In the genomic region with DNA sequence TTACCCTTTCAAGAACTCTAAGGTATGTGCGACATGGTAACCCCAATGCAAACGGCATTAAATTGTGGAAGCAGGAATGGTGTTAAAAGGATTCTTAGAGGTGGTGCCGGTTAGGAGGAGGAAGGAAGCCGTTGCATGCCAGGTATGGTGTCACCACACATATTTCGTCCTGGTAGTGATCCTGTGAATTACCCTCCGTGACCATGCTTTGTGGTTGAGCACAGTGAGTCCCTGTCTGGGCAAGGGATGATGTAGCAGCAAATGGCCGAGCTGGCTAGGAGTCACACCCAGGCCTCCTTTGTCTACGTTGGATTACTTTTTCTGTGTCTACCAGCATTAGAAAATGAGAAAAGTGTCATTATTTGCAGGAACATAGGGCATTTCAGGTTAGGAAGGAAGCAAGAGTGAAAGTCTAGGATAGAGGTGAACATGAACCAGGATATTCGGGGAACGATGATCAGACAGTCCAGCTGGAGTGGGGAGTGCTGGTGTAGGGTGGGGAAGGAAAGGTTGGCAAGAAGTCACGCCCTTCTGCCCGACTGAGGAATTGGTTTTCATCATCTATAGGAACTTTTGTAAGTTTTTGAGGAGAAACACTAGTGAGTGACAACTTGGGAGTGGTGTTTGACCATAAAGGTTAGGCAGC, we compare ENCODE assay signal across 13 cellular contexts.
A peak's percentile ranks its signal among the peaks of the same experiment; 100 is the strongest.
DNase-seq lines count a peak whose midpoint lies in the region; ATAC-seq and FAIRE-seq lines count a peak whose summit lies in the region.
"Had no signal": no experiment of that assay in that cellular context is flagged by ENCODE, and none has a peak within 500 bp of the region (broad histone marks: within the 10 kb centered on the region; RNA-seq: fewer than 3 reads in every experiment).

No MANE protein-coding gene starts in this region.

- no peaks in the 10 kb centered on the region for H3K27me3 Mint-ChIP-seq in activated naive CD4-positive, alpha-beta T cell treated with anti-CD3 and anti-CD28 coated beads for 36 hours (ENCODE audit: low read depth)
- H3K27me3 Mint-ChIP-seq in effector memory CD8-positive, alpha-beta T cell, result no peaks in the 10 kb centered on the region

- no peak overlapping the region for H3K4me3 ChIP-seq in trophoblast cell (ENCODE audit: low read depth, low read length)
- H3K4me3 ChIP-seq: right atrium auricular region, thyroid gland had no signal

- no peak overlapping the region for H3K4me3 Mint-ChIP-seq in activated naive CD4-positive, alpha-beta T cell treated with anti-CD3 and anti-CD28 coated beads for 36 hours
- H3K4me3 Mint-ChIP-seq in effector memory CD8-positive, alpha-beta T cell, result peak overlapping the region; percentile 18 to 28

- H3K36me3 Mint-ChIP-seq in activated naive CD4-positive, alpha-beta T cell treated with anti-CD3 and anti-CD28 coated beads for 36 hours (ENCODE audit: low read depth), result no peaks in the 10 kb centered on the region
- H3K36me3 Mint-ChIP-seq in effector memory CD8-positive, alpha-beta T cell (ENCODE audit: insufficient read depth), result no peaks in the 10 kb centered on the region

- H2AK5ac ChIP-seq in trophoblast cell (ENCODE audit: low read length), result peak overlapping the region; percentile 24

- no peaks in the 10 kb centered on the region for H3K27me3 ChIP-seq in trophoblast cell (ENCODE audit: insufficient read depth, low read length)
- H3K27me3 ChIP-seq: right atrium auricular region, thyroid gland had no signal

- H2BK12ac ChIP-seq in trophoblast cell (ENCODE audit: low read length), result no peak overlapping the region

- H3K4ac ChIP-seq in trophoblast cell (ENCODE audit: low read depth, low read length), result no peak overlapping the region

- no peaks in the 10 kb centered on the region for H3K36me3 ChIP-seq in trophoblast cell (ENCODE audit: control insufficient read depth in 1 of 2, insufficient read depth in 2 of 2, low read length in 2 of 2)
- H3K36me3 ChIP-seq: right atrium auricular region, thyroid gland had no signal

- no peak overlapping the region for H4K91ac ChIP-seq in trophoblast cell (ENCODE audit: low read depth, low read length)

- no peak overlapping the region for H3K23ac ChIP-seq in trophoblast cell (ENCODE audit: low read length)

- no CpG with 5 or more reads among the region's 12 CpGs for WGBS in trophoblast cell (ENCODE audit: extremely low coverage, insufficient coverage, insufficient read length)

- no peak overlapping the region for H4K12ac ChIP-seq in trophoblast cell (ENCODE audit: low read depth, low read length)

- CTCF ChIA-PET in activated naive CD4-positive, alpha-beta T cell treated with anti-CD3 and anti-CD28 coated beads for 36 hours (lab: Charles Lee), result interaction anchor here (1.4 to 1.6 kb wide), 4 partner anchors 112 to 170 kb away, joined by 3 to 4 read pairs (median 4); no protein-coding TSS in a partner anchor

- H3K79me1 ChIP-seq in trophoblast cell (ENCODE audit: low read length), result no peaks in the 10 kb centered on the region

- no peak overlapping the region for H2BK5ac ChIP-seq in trophoblast cell (ENCODE audit: low read depth, low read length, poor library complexity)

- no peaks in the 10 kb centered on the region for H3K9me3 Mint-ChIP-seq in activated naive CD4-positive, alpha-beta T cell treated with anti-CD3 and anti-CD28 coated beads for 36 hours
- H3K9me3 Mint-ChIP-seq in effector memory CD8-positive, alpha-beta T cell, result no peaks in the 10 kb centered on the region

- H3K79me2 ChIP-seq in trophoblast cell (ENCODE audit: control insufficient read depth, insufficient read depth, low read length, poor library complexity), result no peaks in the 10 kb centered on the region

- H3K9me3 ChIP-seq in trophoblast cell (ENCODE audit: insufficient read depth, low read depth, low read length), result no peaks in the 10 kb centered on the region
- H3K9me3 ChIP-seq: right atrium auricular region, thyroid gland had no signal

- no peak overlapping the region for H4K8ac ChIP-seq in trophoblast cell (ENCODE audit: low read depth, low read length)

- DNase-seq in activated naive CD4-positive, alpha-beta T cell treated with anti-CD3 and anti-CD28 coated beads for 36 hours, result no peak
- no peak for DNase-seq in activated naive CD4-positive, alpha-beta T cell (lab: John Stamatoyannopoulos, UW)
- peak; percentile 92 for DNase-seq in RCC 7860 (ENCODE audit: low spot score)
- DNase-seq in effector memory CD8-positive, alpha-beta T cell, result no peak
- no peak for DNase-seq in trophoblast cell
- no peak for DNase-seq in NCI-H748 treated with DMSO at 0.1 percent for 48 hours (lab: John Stamatoyannopoulos, UW)
- DNase-seq: activated gamma-delta T cell; effector CD8-positive, alpha-beta T cell; NCI-H2107; thyroid gland had no signal

- H3K9ac ChIP-seq in trophoblast cell (ENCODE audit: low read length), result no peak overlapping the region

- H3K4me2 ChIP-seq in trophoblast cell (ENCODE audit: low read length), result no peak overlapping the region

- no peak overlapping the region for H3K14ac ChIP-seq in trophoblast cell (ENCODE audit: low read length)

- H3K27ac Mint-ChIP-seq in activated naive CD4-positive, alpha-beta T cell treated with anti-CD3 and anti-CD28 coated beads for 36 hours, result peak overlapping the region; percentile 83
- H3K27ac Mint-ChIP-seq in effector memory CD8-positive, alpha-beta T cell, result peak overlapping the region; percentile 1 to 24

- H3K4me1 Mint-ChIP-seq in activated naive CD4-positive, alpha-beta T cell treated with anti-CD3 and anti-CD28 coated beads for 36 hours (ENCODE audit: low read depth), result peaks cover 81% of the 10 kb centered on the region
- H3K4me1 Mint-ChIP-seq in effector memory CD8-positive, alpha-beta T cell (ENCODE audit: low read depth in 2 of 2), result peaks cover 8 to 20% of the 10 kb centered on the region in 2 donors

- peak; percentile 94 for FAIRE-seq in RCC 7860 (lab: Jason Lieb, UNC)

- H3K27ac ChIP-seq in trophoblast cell (ENCODE audit: low read depth, low read length), result no peak overlapping the region
- H3K27ac ChIP-seq: right atrium auricular region, thyroid gland had no signal

- no peak overlapping the region for H3K18ac ChIP-seq in trophoblast cell (ENCODE audit: low read length)

- no peak overlapping the region for H2AFZ ChIP-seq in trophoblast cell (ENCODE audit: insufficient read depth, low read length, poor library complexity)

- ATAC-seq in effector memory CD8-positive, alpha-beta T cell (replicated peaks), result no peak
- ATAC-seq in GM18873 (IDR thresholded peaks at IDR 0.05; ENCODE audit: low FRiP score, unreplicated experiment) (no peak), GM19397 (IDR thresholded peaks at IDR 0.05; ENCODE audit: unreplicated experiment) (no peak)

- peaks cover 0 to 1% of the 10 kb centered on the region in 2 experiments for H3K4me1 ChIP-seq in trophoblast cell (ENCODE audit: control insufficient read depth in 1 of 2, insufficient read depth in 2 of 2, low read length in 2 of 2)

- H2BK120ac ChIP-seq in trophoblast cell (ENCODE audit: insufficient read depth, low read length, poor library complexity), result no peak overlapping the region

- intact Hi-C loops in activated naive CD4-positive, alpha-beta T cell treated with anti-CD3 and anti-CD28 coated beads for 36 hours (cut with micrococcal nuclease), result loop anchor here (1.0 to 5.0 kb wide), 6 partner anchors 41 to 246 kb away; no protein-coding TSS in a partner anchor
